ENCODE assay signal across 8 cellular contexts in the genomic region with DNA sequence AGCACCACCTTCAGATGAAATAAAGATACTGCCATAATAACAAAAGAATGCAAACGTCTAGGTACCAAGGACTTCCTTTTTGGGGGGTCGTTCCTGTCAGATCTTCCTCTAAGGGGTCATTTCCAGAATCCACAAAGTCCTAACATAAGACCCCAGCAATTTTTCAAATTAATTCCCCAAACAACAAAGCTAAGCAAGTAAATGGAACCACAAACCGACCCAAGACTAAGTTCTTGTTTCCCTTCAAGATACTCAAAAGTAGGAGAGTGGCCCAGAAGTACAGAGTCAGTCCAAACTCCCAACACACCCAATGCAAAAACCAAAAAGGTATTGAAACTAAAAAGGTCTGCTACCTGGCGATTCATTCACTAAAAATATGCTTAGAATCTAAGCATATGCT. TPM values are rescaled to one million over a fixed set of nuclear protein-coding genes. Genes with fewer than 3 reads are reported as not detected.
A peak's percentile ranks its signal among the peaks of the same experiment; 100 is the strongest.
DNase-seq lines count a peak whose midpoint lies in the region; ATAC-seq and TF ChIP-seq lines count a peak whose summit lies in the region.

No MANE protein-coding gene starts in this region.

- WGBS in sigmoid colon, 2 donors = 5% methylated on average over 4 of the region's 4 CpGs

- DNase-seq in SK-N-MC (ENCODE audit: low read depth, low spot score) (no peak), fibroblast of pulmonary artery (ENCODE audit: low read depth) (no peak), sigmoid colon (no peak), SHP77 treated with DMSO at 0.1 percent for 48 hours (lab: John Stamatoyannopoulos, UW) (no peak), amniotic stem cell (lab: John Stamatoyannopoulos, UW) (no peak), hypothalamus (lab: John Stamatoyannopoulos, UW) (no peak)
- DNase-seq in stimulated activated CD4-positive, alpha-beta T cell treated with anti-CD3 and anti-CD28 coated beads, Interleukin-4, amount 100 ng/mL, for 4 hours = no peak

- peaks cover 0 to 59% (median 47%) of the 10 kb centered on the region in 4 donors for H3K4me1 ChIP-seq in sigmoid colon

- no peak for TF ChIP-seq POLR2A in sigmoid colon (IDR thresholded peaks at IDR 0.05)

- no peak for TF ChIP-seq EP300 in sigmoid colon (IDR thresholded peaks at IDR 0.05)

- H3K4me3 ChIP-seq in SK-N-MC (peak overlapping the region; percentile 82), fibroblast of pulmonary artery (replicated peaks; ENCODE audit: low read depth, low read length) (peak overlapping the region; percentile 79), sigmoid colon (peak overlapping the region; percentile 65 to 93 (median 83))

- H3K36me3 ChIP-seq in SK-N-MC (ENCODE audit: insufficient read depth, low read length) (peaks cover 13% of the 10 kb centered on the region), sigmoid colon (no peaks in the 10 kb centered on the region)

- TF ChIP-seq CTCF in fibroblast of pulmonary artery (IDR thresholded peaks at IDR 0.05; ENCODE audit: low read length, missing control alignments) (no peak), sigmoid colon (IDR thresholded peaks at IDR 0.05) (no peak)

- H3K27me3 ChIP-seq in sigmoid colon = no peaks in the 10 kb centered on the region

- H3K27ac ChIP-seq in SK-N-MC = no peak overlapping the region
- peak overlapping the region; percentile 83 to 95 (median 93) for H3K27ac ChIP-seq in sigmoid colon

- H3K9me3 ChIP-seq in SK-N-MC (ENCODE audit: low read depth, low read length) (no peaks in the 10 kb centered on the region; the same call in 1 of the 2 replicates), sigmoid colon (no peaks in the 10 kb centered on the region)

- ATAC-seq in GM18870 (IDR thresholded peaks at IDR 0.05; ENCODE audit: unreplicated experiment) = peak; percentile 7

- intact Hi-C loops in sigmoid colon (cut with DNase I) = no loop called here

- peak overlapping the region; percentile 82 for H3K9ac ChIP-seq in SK-N-MC (ENCODE audit: insufficient read length)

RNA-seq across cellular contexts. Expression of a gene that starts 1.2 kb away (rescaled TPM):
- total RNA-seq in sigmoid colon = 100 to 1,000 TPM in 2 of 4 donors, 10 to 100 TPM in 2; 92.2 to 148 (median 102) TPM
- polyA plus RNA-seq in sigmoid colon = 10 to 100 TPM; 12.7 to 23.1 (median 21.0) TPM
